Comparison of ENCODE assay signal across 1 cellular context in genomic region chr3:125110016-125110875, GRCh38.
TF ChIP-seq lines count a peak whose summit lies in the region.

No MANE protein-coding gene starts in this region.

TF ChIP-seq in IMR-90, 13 proteins besides CTCF, POLR2A, EP300 and RAD21 (continued from another document):
- TF ChIP-seq USF2 (IDR thresholded peaks at IDR 0.05; ENCODE audit: low read depth, low read length), result no peak
